16 cellular contexts compared by ENCODE assay signal in genomic region chr12:117970334-117970733, GRCh38. TPM values are rescaled to one million over a fixed set of nuclear protein-coding genes. Genes with fewer than 3 reads are reported as not detected.
A peak's percentile ranks its signal among the peaks of the same experiment; 100 is the strongest.
DNase-seq lines count a peak whose midpoint lies in the region; ATAC-seq and TF ChIP-seq lines count a peak whose summit lies in the region.
"Had no signal": no experiment of that assay in that cellular context is flagged by ENCODE, and none has a peak within 500 bp of the region (broad histone marks: within the 10 kb centered on the region; RNA-seq: fewer than 3 reads in every experiment).

No MANE protein-coding gene starts in this region.

- H3K36me3 ChIP-seq in PC-9 (ENCODE audit: low read depth) = no peaks in the 10 kb centered on the region
- H3K36me3 ChIP-seq: BLaER1 had no signal

- H3K4me3 ChIP-seq in PC-9 = no peak overlapping the region
- H3K4me3 ChIP-seq: K562 had no signal

- CTCF ChIA-PET in PC-9 (lab: Charles Lee) = interaction anchor here (0.6 to 0.7 kb wide), 2 partner anchors 85 to 383 kb away, joined by 3 to 7 read pairs; no protein-coding TSS in a partner anchor

- peaks cover 6% of the 10 kb centered on the region; the same call in 1 of the 2 replicates for H3F3A ChIP-seq in PC-9 (ENCODE audit: insufficient read depth, low read depth)

- H4K20me1 ChIP-seq in PC-9 (ENCODE audit: insufficient read depth) = no peaks in the 10 kb centered on the region

- H3K4me1 Mint-ChIP-seq in stimulated activated naive CD8-positive, alpha-beta T cell treated with anti-CD3 and anti-CD28 coated beads, Interleukin-15, Interleukin-2, amounts not matched to agents 100 ng/mL and 50 ng/mL, for 24 hours (ENCODE audit: low read depth) = peaks cover 5% of the 10 kb centered on the region
- peaks cover 2% of the 10 kb centered on the region for H3K4me1 Mint-ChIP-seq in endothelial cell (ENCODE audit: unreplicated experiment)

- peaks cover 12% of the 10 kb centered on the region for H3K9me3 Mint-ChIP-seq in stimulated activated naive CD8-positive, alpha-beta T cell treated with anti-CD3 and anti-CD28 coated beads, Interleukin-15, Interleukin-2, amounts not matched to agents 100 ng/mL and 50 ng/mL, for 24 hours
- H3K9me3 Mint-ChIP-seq in endothelial cell (ENCODE audit: unreplicated experiment) = peaks cover 8% of the 10 kb centered on the region

- no peak for ATAC-seq in stimulated activated naive CD8-positive, alpha-beta T cell treated with anti-CD3 and anti-CD28 coated beads, Interleukin-15, Interleukin-2, amounts not matched to agents 100 U/mL and 50 U/mL, for 24 hours
- no peak for ATAC-seq in GM21526 (IDR thresholded peaks at IDR 0.05; ENCODE audit: low FRiP score, unreplicated experiment)
- no peak for ATAC-seq in HG03139 (IDR thresholded peaks at IDR 0.05; ENCODE audit: unreplicated experiment)
- ATAC-seq: K562 had no signal

- H3K27ac ChIP-seq in PC-9 = no peak overlapping the region
- H3K27ac ChIP-seq: BLaER1, HL-60 had no signal

- POLR2A ChIA-PET in PC-9 (lab: Charles Lee; ENCODE audit: unreplicated experiment) = no interaction called here

- H3K27me3 Mint-ChIP-seq in stimulated activated naive CD8-positive, alpha-beta T cell treated with anti-CD3 and anti-CD28 coated beads, Interleukin-15, Interleukin-2, amounts not matched to agents 100 ng/mL and 50 ng/mL, for 24 hours = peaks cover 66% of the 10 kb centered on the region
- peaks cover 11% of the 10 kb centered on the region for H3K27me3 Mint-ChIP-seq in endothelial cell (ENCODE audit: unreplicated experiment)

- intact Hi-C loops in PC-9 (cut with micrococcal nuclease; ENCODE audit: unreplicated experiment) = no loop called here

- H3K79me2 ChIP-seq in PC-9 (ENCODE audit: low read depth) = no peaks in the 10 kb centered on the region

- TF ChIP-seq CTCF in PC-9 (conservative IDR thresholded peaks at IDR 0.05) (no peak), endothelial cell (IDR thresholded peaks at IDR 0.05; ENCODE audit: unreplicated experiment) (no peak)

- DNase-seq in stimulated activated naive CD8-positive, alpha-beta T cell treated with anti-CD3 and anti-CD28 coated beads, Interleukin-15, Interleukin-2, amounts not matched to agents 100 U/mL and 50 U/mL, for 24 hours = no peak
- DNase-seq in PC-9 = no peak
- no peak for DNase-seq in endothelial cell (ENCODE audit: low spot score)
- DNase-seq in activated CD4-positive, CD25-positive, alpha-beta regulatory T cell treated with anti-CD3 and anti-CD28 coated beads, Interleukin-2, amount 50 U/mL, for 72 hours = no peak
- DNase-seq: DMS153, NCI-H1436 treated with DMSO at 0.1 percent for 48 hours, NCI-H2107, NCI-H446 treated with DMSO at 0.1 percent for 48 hours, NCI-H82, SIG-M5 had no signal

- H3K4me1 ChIP-seq in PC-9 (replicated peaks; ENCODE audit: insufficient read depth) = peaks cover 9% of the 10 kb centered on the region; the same call in 1 of the 2 replicates
- H3K4me1 ChIP-seq: BLaER1 had no signal

- H3K9me2 ChIP-seq in PC-9 (ENCODE audit: insufficient read depth) = no peaks in the 10 kb centered on the region

- no peak overlapping the region for H3K27ac Mint-ChIP-seq in stimulated activated naive CD8-positive, alpha-beta T cell treated with anti-CD3 and anti-CD28 coated beads, Interleukin-15, Interleukin-2, amounts not matched to agents 100 ng/mL and 50 ng/mL, for 24 hours
- no peak overlapping the region for H3K27ac Mint-ChIP-seq in endothelial cell (ENCODE audit: unreplicated experiment)

- H2AFZ ChIP-seq in PC-9 = no peak overlapping the region

- no TSS peak for BruUV-seq in PC-9 (replicated peaks; lab: Mats Ljungman, UMichigan)

- H3K4me3 Mint-ChIP-seq in stimulated activated naive CD8-positive, alpha-beta T cell treated with anti-CD3 and anti-CD28 coated beads, Interleukin-15, Interleukin-2, amounts not matched to agents 100 ng/mL and 50 ng/mL, for 24 hours = peak overlapping the region; percentile 6
- H3K4me3 Mint-ChIP-seq in endothelial cell (ENCODE audit: unreplicated experiment) = peak overlapping the region; percentile 62

- H3K4me2 ChIP-seq in PC-9 = peak overlapping the region; percentile 90

- no peaks in the 10 kb centered on the region for H3K27me3 ChIP-seq in PC-9 (ENCODE audit: insufficient read depth, low read depth)

- peaks cover 4% of the 10 kb centered on the region for H3K36me3 Mint-ChIP-seq in stimulated activated naive CD8-positive, alpha-beta T cell treated with anti-CD3 and anti-CD28 coated beads, Interleukin-15, Interleukin-2, amounts not matched to agents 100 ng/mL and 50 ng/mL, for 24 hours (ENCODE audit: low read depth)
- peaks cover 3% of the 10 kb centered on the region for H3K36me3 Mint-ChIP-seq in endothelial cell (ENCODE audit: low read depth, unreplicated experiment)

- 0 out of 2 replicates have a peak, but pooled peaks cover 8% of the 10 kb centered on the region for H3K9me3 ChIP-seq in PC-9 (ENCODE audit: insufficient read depth, low read depth)

RNA-seq across cellular contexts. Expression of gene KSR2, which starts 1.5 kb away (rescaled TPM):
- total RNA-seq in PC-9 (2021) = 1.0 and 2.0 TPM in 2 replicates
- total RNA-seq in endothelial cell (ENCODE audit: unreplicated experiment) = 0.05 TPM
- total RNA-seq: K562 had no signal

RNA-seq across cellular contexts. Expression of gene RFC5, which starts 46.2 kb away (rescaled TPM):
- total RNA-seq in PC-9 (2021) (30.3 and 34.7 TPM in 2 replicates), endothelial cell (ENCODE audit: unreplicated experiment) (8.3 TPM)
